18 cellular contexts compared by ENCODE assay signal in genomic region chr20:19782669-19783068, GRCh38. TPM values are rescaled to one million over a fixed set of nuclear protein-coding genes. Genes with fewer than 3 reads are reported as not detected.
"Had no signal": no experiment of that assay in that cellular context is flagged by ENCODE, and none has a peak within 500 bp of the region (broad histone marks: within the 10 kb centered on the region; RNA-seq: fewer than 3 reads in every experiment).

No MANE protein-coding gene starts in this region.

- H3K4me3 ChIP-seq: heart left ventricle, left lung, lower lobe of right lung, ovary, right atrium auricular region, smooth muscle cell, uterus had no signal

- H3K36me3 Mint-ChIP-seq: memory B cell; naive thymus-derived CD4-positive, alpha-beta T cell had no signal

- H3K4me3 Mint-ChIP-seq: memory B cell; naive thymus-derived CD4-positive, alpha-beta T cell; nephron progenitor cell; type B pancreatic cell had no signal

- H3K27ac Mint-ChIP-seq: memory B cell; naive thymus-derived CD4-positive, alpha-beta T cell had no signal

- ATAC-seq: esophagus mucosa; heart left ventricle; left lung; lower lobe of right lung; naive thymus-derived CD4-positive, alpha-beta T cell had no signal

- H3K9me3 ChIP-seq: heart left ventricle, left lung, lower lobe of right lung, neutrophil, ovary, right atrium auricular region, uterus had no signal

- H3K36me3 ChIP-seq: heart left ventricle, left lung, lower lobe of right lung, neutrophil, ovary, right atrium auricular region, uterus had no signal

- H3K9me3 Mint-ChIP-seq: type B pancreatic cell had no signal

- DNase-seq: effector memory CD4-positive, alpha-beta T cell; heart left ventricle; hippocampal formation; kidney glomerular epithelial cell; left lung; lower lobe of right lung; naive thymus-derived CD4-positive, alpha-beta T cell; nephron progenitor cell; ovary; stimulated activated CD4-positive, alpha-beta T cell treated with anti-CD3 and anti-CD28 coated beads, Interleukin-2, amount 100 ng/mL, for 48 hours; stimulated activated naive CD4-positive, alpha-beta T cell treated with Interleukin-2 at 50 U/mL for 16 hours; uterus had no signal

- H3K27me3 Mint-ChIP-seq: type B pancreatic cell had no signal

- H3K27me3 ChIP-seq: heart left ventricle, left lung, neutrophil, ovary, right atrium auricular region, uterus had no signal

- H3K27ac ChIP-seq: left lung, lower lobe of right lung, neutrophil, ovary, uterus had no signal

RNA-seq across cellular contexts. Expression of gene RIN2, which starts 24.6 kb away (rescaled TPM):
- polyA plus RNA-seq: naive thymus-derived CD4-positive, alpha-beta T cell had no signal
